In genomic region chr10:2620827-2621521, GRCh38 we compare ENCODE assay signal across 26 cellular contexts.
DNase-seq lines count a peak whose midpoint lies in the region; ATAC-seq and TF ChIP-seq lines count a peak whose summit lies in the region.
"Had no signal": no experiment of that assay in that cellular context is flagged by ENCODE, and none has a peak within 500 bp of the region (broad histone marks: within the 10 kb centered on the region; RNA-seq: fewer than 3 reads in every experiment).

No MANE protein-coding gene starts in this region.

- peak overlapping the region in 1 of 2 experiments; percentile 12; a peak in 1 of 5 replicates for H3K4me3 Mint-ChIP-seq in H9
- H3K4me3 Mint-ChIP-seq in effector memory CD8-positive, alpha-beta T cell = no peak overlapping the region
- H3K4me3 Mint-ChIP-seq: B cell; CD4-positive, CD25-positive, alpha-beta regulatory T cell; IgD-negative memory B cell had no signal

- no peaks in the 10 kb centered on the region for H3K27me3 ChIP-seq in BLaER1 treated with 17β-estradiol and CSF1 and Interleukin-3, amounts not matched to agents 10 nM and 100 nM
- no peaks in the 10 kb centered on the region for H3K27me3 ChIP-seq in H9 (ENCODE audit: insufficient read depth, low read length)
- H3K27me3 ChIP-seq in iPS-18a (ENCODE audit: control insufficient read depth, insufficient read depth, low read length) = no peaks in the 10 kb centered on the region

- H3K79me2 ChIP-seq in H9 (ENCODE audit: insufficient read depth, low read length) = no peaks in the 10 kb centered on the region

- H2BK5ac ChIP-seq in H9 (ENCODE audit: insufficient read length, low read length) = no peak overlapping the region

- no peak overlapping the region for H3K23ac ChIP-seq in H9 (ENCODE audit: insufficient read length, low read depth, low read length)

- H4K91ac ChIP-seq in H9 (ENCODE audit: insufficient read length, low read depth, low read length) = no peak overlapping the region

- no peak overlapping the region for H3K56ac ChIP-seq in H9 (ENCODE audit: insufficient read length, low read depth, low read length)

- H4K5ac ChIP-seq in H9 (ENCODE audit: insufficient read length, low read depth, low read length) = no peak overlapping the region

- H3K4me2 ChIP-seq in BLaER1 treated with 17β-estradiol and CSF1 and Interleukin-3, amounts not matched to agents 10 nM and 100 nM = peak overlapping the region; percentile 7 to 64 (median 50); a peak in 20 of 22 replicates
- no peak overlapping the region for H3K4me2 ChIP-seq in H9 (ENCODE audit: insufficient read depth, insufficient read length, low read length)
- H3K4me2 ChIP-seq: A549, PC-9, SK-N-SH had no signal

- H3K36me3 ChIP-seq in BLaER1 treated with 17β-estradiol and CSF1 and Interleukin-3, amounts not matched to agents 10 nM and 100 nM = no peaks in the 10 kb centered on the region
- H3K36me3 ChIP-seq in iPS-18a (ENCODE audit: control insufficient read depth, low read depth, low read length) = no peaks in the 10 kb centered on the region
- H3K36me3 ChIP-seq: MG63 had no signal

- H3T11ph ChIP-seq in H9 (ENCODE audit: low read length) = no peak overlapping the region

- H3K14ac ChIP-seq in H9 (ENCODE audit: insufficient read depth, low read length) = no peak overlapping the region

- H2AFZ ChIP-seq in H9 (ENCODE audit: low read length) = no peak overlapping the region
- H2AFZ ChIP-seq: PC-9 had no signal

- peak overlapping the region in 2 of 3 experiments; percentile 0 to 1; a peak in 3 of 7 replicates for H3K27ac Mint-ChIP-seq in H9
- no peak overlapping the region for H3K27ac Mint-ChIP-seq in effector memory CD8-positive, alpha-beta T cell
- H3K27ac Mint-ChIP-seq: B cell, IgD-negative memory B cell had no signal

- H3K9me3 Mint-ChIP-seq in H9 = no peaks in the 10 kb centered on the region; a peak in 2 of 5 replicates
- peaks cover 2 to 7% of the 10 kb centered on the region in 2 donors for H3K9me3 Mint-ChIP-seq in effector memory CD8-positive, alpha-beta T cell

- TF ChIP-seq POLR2A in NB4 (IDR thresholded peaks at IDR 0.05; ENCODE audit: extremely low read depth, insufficient read length) = no peak
- TF ChIP-seq POLR2A in GM18505 (IDR thresholded peaks at IDR 0.05; ENCODE audit: borderline replicate concordance, extremely low read depth, insufficient read depth, insufficient read length) = no peak

- H2BK120ac ChIP-seq in H9 (ENCODE audit: low read depth, low read length, poor library complexity, severe bottlenecking) = no peak overlapping the region

- no peak for DNase-seq in H9
- DNase-seq in NB4 (ENCODE audit: low read depth) = peak; percentile 1
- DNase-seq in DMS79 (lab: John Stamatoyannopoulos, UW) = no peak
- no peak for DNase-seq in effector memory CD8-positive, alpha-beta T cell
- DNase-seq: CD4-positive, CD25-positive, alpha-beta regulatory T cell; HCEC 1CT; Kasumi-1; MG63; NCI-H1105; NCI-H1694; NCI-H2081 treated with DMSO at 0.1 percent for 48 hours; NCI-H2171 treated with DMSO at 0.1 percent for 48 hours; NCI-H526; PC-9; RPMI8226; SHP77; SK-N-SH had no signal

- no peak overlapping the region for H3K18ac ChIP-seq in H9 (ENCODE audit: insufficient read length, low read depth, low read length)

- no peak overlapping the region for H3K9ac ChIP-seq in BLaER1 treated with 17β-estradiol and CSF1 and Interleukin-3, amounts not matched to agents 10 nM and 100 nM
- H3K9ac ChIP-seq in H9 (ENCODE audit: extremely low read depth, insufficient read length, low read length) (no peak overlapping the region), iPS-18a (ENCODE audit: low read length) (peak overlapping the region; percentile 10)
- H3K9ac ChIP-seq: SK-N-SH had no signal

- no peak overlapping the region for H2BK20ac ChIP-seq in H9 (ENCODE audit: low read depth, low read length, poor library complexity, severe bottlenecking)

- no CpG with 5 or more reads among the region's 5 CpGs for WGBS in H9 (ENCODE audit: extremely low coverage, insufficient read length, low lambda C conversion rate)

- H3K4me1 Mint-ChIP-seq in H9 = peaks cover 23 to 28% of the 10 kb centered on the region in 2 experiments
- H3K4me1 Mint-ChIP-seq in effector memory CD8-positive, alpha-beta T cell (ENCODE audit: low read depth in 2 of 2) = no peaks in the 10 kb centered on the region
- H3K4me1 Mint-ChIP-seq: B cell; CD4-positive, CD25-positive, alpha-beta regulatory T cell had no signal

- ATAC-seq in GM18505 (IDR thresholded peaks at IDR 0.05; ENCODE audit: unreplicated experiment) (no peak), esophagus mucosa (no peak)
- ATAC-seq in effector memory CD8-positive, alpha-beta T cell (replicated peaks) = no peak
- ATAC-seq: A549, GM12878 had no signal

- no peaks in the 10 kb centered on the region for H4K20me1 ChIP-seq in BLaER1 treated with 17β-estradiol and CSF1 and Interleukin-3, amounts not matched to agents 10 nM and 100 nM
- H4K20me1 ChIP-seq in H9 (ENCODE audit: control insufficient read depth, insufficient read depth, insufficient read length) = no peaks in the 10 kb centered on the region

- peaks cover 8 to 21% (median 14%) of the 10 kb centered on the region in 10 experiments; a peak in 18 of 20 replicates for H3K4me1 ChIP-seq in BLaER1 treated with 17β-estradiol and CSF1 and Interleukin-3, amounts not matched to agents 10 nM and 100 nM
- H3K4me1 ChIP-seq in H9 (ENCODE audit: insufficient read depth, low read length) = peaks cover 12% of the 10 kb centered on the region
- peaks cover 10% of the 10 kb centered on the region for H3K4me1 ChIP-seq in iPS-18a (ENCODE audit: control insufficient read depth, low read depth, low read length)
- H3K4me1 ChIP-seq: A549 had no signal

- H3K27me3 Mint-ChIP-seq in H9 (ENCODE audit: low read depth) = no peaks in the 10 kb centered on the region
- peaks cover 5 to 10% of the 10 kb centered on the region in 2 donors for H3K27me3 Mint-ChIP-seq in effector memory CD8-positive, alpha-beta T cell
- H3K27me3 Mint-ChIP-seq: CD4-positive, CD25-positive, alpha-beta regulatory T cell had no signal

- no peaks in the 10 kb centered on the region for H3K9me3 ChIP-seq in BLaER1 treated with 17β-estradiol and CSF1 and Interleukin-3, amounts not matched to agents 10 nM and 100 nM (replicated peaks in 1 of 11)
- H3K9me3 ChIP-seq in H9 (ENCODE audit: control insufficient read depth, low read depth, low read length) = no peaks in the 10 kb centered on the region
- no peaks in the 10 kb centered on the region for H3K9me3 ChIP-seq in iPS-18a (ENCODE audit: control insufficient read depth, low read depth, low read length)
- H3K9me3 ChIP-seq: A549, MG63, SK-N-SH had no signal

- no peaks in the 10 kb centered on the region for H3K23me2 ChIP-seq in H9 (ENCODE audit: insufficient read length, low read depth, low read length, poor library complexity, severe bottlenecking)

- H3K36me3 Mint-ChIP-seq in H9 (ENCODE audit: insufficient read depth in 1 of 3, low read depth in 3 of 3) = peaks cover 0 to 2% (median 0%) of the 10 kb centered on the region in 3 experiments; a peak in 1 of 7 replicates
- no peaks in the 10 kb centered on the region for H3K36me3 Mint-ChIP-seq in effector memory CD8-positive, alpha-beta T cell (ENCODE audit: insufficient read depth)
- H3K36me3 Mint-ChIP-seq: CD4-positive, CD25-positive, alpha-beta regulatory T cell had no signal

- H3K4ac ChIP-seq in H9 (ENCODE audit: low read depth, low read length) = no peak overlapping the region

- no peak overlapping the region for H2BK12ac ChIP-seq in H9 (ENCODE audit: insufficient read length, low read depth, low read length)

- no peak overlapping the region for H2BK15ac ChIP-seq in H9 (ENCODE audit: low read depth, low read length)

- no peaks in the 10 kb centered on the region for H3K79me1 ChIP-seq in H9 (ENCODE audit: insufficient read depth, low read depth, low read length, poor library complexity, severe bottlenecking)

- no peak overlapping the region for H2AK5ac ChIP-seq in H9 (ENCODE audit: insufficient read length, low read length)

- no peak overlapping the region for H3K27ac ChIP-seq in BLaER1 treated with 17β-estradiol and CSF1 and Interleukin-3, amounts not matched to agents 10 nM and 100 nM
- H3K27ac ChIP-seq in H9 (ENCODE audit: insufficient read length, low read depth, low read length) = peak overlapping the region; percentile 1
- H3K27ac ChIP-seq in iPS-18a (ENCODE audit: low read length) = no peak overlapping the region
- H3K27ac ChIP-seq: A549, HL-60, PC-9 had no signal

- H3K4me3 ChIP-seq in BLaER1 treated with 17β-estradiol and CSF1 and Interleukin-3, amounts not matched to agents 10 nM and 100 nM = no peak overlapping the region
- H3K4me3 ChIP-seq in NB4 (ENCODE audit: low read depth, low read length) (no peak overlapping the region), iPS-18a (ENCODE audit: low read length) (no peak overlapping the region)
- H3K4me3 ChIP-seq: A549, GM12878, MG63, PC-9 had no signal

- H4K8ac ChIP-seq in H9 (replicated peaks; ENCODE audit: insufficient read length, low read depth, low read length) = no peak overlapping the region

- no peak for TF ChIP-seq CTCF in H9 (conservative IDR thresholded peaks at IDR 0.05)
- TF ChIP-seq CTCF in NB4 (IDR thresholded peaks at IDR 0.05; ENCODE audit: low read depth, low read length) = no peak

Comparison
In these comparisons a context has a peak if more than half of its experiments do, and no peak if none do; other contexts are left out.
1. H3K27ac Mint-ChIP-seq: peak in H9 (2 of 3); none in effector memory CD8-positive, alpha-beta T cell (0 of 2).